Comparison of ENCODE assay signal across 10 cellular contexts in the genomic region with DNA sequence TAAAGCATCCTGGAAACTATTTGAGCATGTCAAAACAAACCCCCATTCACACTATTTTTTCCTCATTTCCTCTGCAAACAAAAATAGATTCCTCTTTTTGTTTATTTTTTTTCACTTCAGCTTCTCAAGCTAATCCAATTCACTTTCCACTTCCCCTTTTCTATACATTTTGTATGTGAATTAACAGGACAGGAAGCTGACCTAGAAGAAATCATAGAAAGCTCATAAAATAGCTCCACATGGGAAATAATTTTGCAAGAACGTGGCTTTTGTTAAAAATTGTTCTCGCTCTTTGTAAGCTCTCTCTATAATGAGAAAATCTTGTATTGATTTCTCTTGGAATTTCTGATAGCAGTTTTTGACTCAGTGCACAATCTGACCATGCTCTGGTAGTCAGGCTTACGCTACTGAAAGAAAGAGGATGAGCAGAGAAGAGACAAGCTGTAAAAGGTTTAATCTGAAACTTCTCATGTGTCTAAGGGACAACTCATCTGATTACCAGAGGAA.
DNase-seq lines count a peak whose midpoint lies in the region; ATAC-seq and TF ChIP-seq lines count a peak whose summit lies in the region.
"Had no signal": no experiment of that assay in that cellular context is flagged by ENCODE, and none has a peak within 500 bp of the region (broad histone marks: within the 10 kb centered on the region; RNA-seq: fewer than 3 reads in every experiment).

No MANE protein-coding gene starts in this region.

- H3K27me3 ChIP-seq in BLaER1 treated with 17β-estradiol and CSF1 and Interleukin-3, amounts not matched to agents 10 nM and 100 nM: no peaks in the 10 kb centered on the region
- no peaks in the 10 kb centered on the region for H3K27me3 ChIP-seq in uterus
- H3K27me3 ChIP-seq: hepatocyte had no signal

- peak overlapping the region; percentile 33 to 74 (median 62); a peak in 21 of 22 replicates for H3K9ac ChIP-seq in BLaER1 treated with 17β-estradiol and CSF1 and Interleukin-3, amounts not matched to agents 10 nM and 100 nM

- H3K9me3 ChIP-seq in BLaER1 treated with 17β-estradiol and CSF1 and Interleukin-3, amounts not matched to agents 10 nM and 100 nM (replicated peaks in 1 of 11): peaks cover 7 to 24% (median 12%) of the 10 kb centered on the region in 11 experiments; a peak in 16 of 22 replicates
- no peaks in the 10 kb centered on the region for H3K9me3 ChIP-seq in uterus
- H3K9me3 ChIP-seq: A549 had no signal

- no peaks in the 10 kb centered on the region for H4K20me1 ChIP-seq in BLaER1 treated with 17β-estradiol and CSF1 and Interleukin-3, amounts not matched to agents 10 nM and 100 nM

- peak overlapping the region; percentile 73 to 89 (median 83) for H3K4me2 ChIP-seq in BLaER1 treated with 17β-estradiol and CSF1 and Interleukin-3, amounts not matched to agents 10 nM and 100 nM
- H3K4me2 ChIP-seq: A549, hepatocyte had no signal

- DNase-seq in NOMO-1 treated with DMSO at 0.1 percent for 48 hours (lab: John Stamatoyannopoulos, UW; ENCODE audit: unreplicated experiment) (peak; percentile 98), cortex of kidney (lab: John Stamatoyannopoulos, UW) (no peak), uterus (no peak)
- DNase-seq in activated CD4-positive, alpha-beta T cell treated with anti-CD3 and anti-CD28 coated beads, Interleukin-2, amount 50 U/mL, for 4 hours: no peak

- peak overlapping the region; percentile 19 to 39 (median 32); a peak in 11 of 20 replicates for H3K4me3 ChIP-seq in BLaER1 treated with 17β-estradiol and CSF1 and Interleukin-3, amounts not matched to agents 10 nM and 100 nM
- H3K4me3 ChIP-seq in uterus: no peak overlapping the region
- H3K4me3 ChIP-seq: A549, hepatocyte had no signal

- intact Hi-C loops in uterus (cut with DNase I; ENCODE audit: low total_unique reads): no loop called here

- TF ChIP-seq POLR2A in uterus (IDR thresholded peaks at IDR 0.05): no peak

- peaks cover 46 to 74% (median 55%) of the 10 kb centered on the region in 10 experiments for H3K4me1 ChIP-seq in BLaER1 treated with 17β-estradiol and CSF1 and Interleukin-3, amounts not matched to agents 10 nM and 100 nM
- H3K4me1 ChIP-seq in uterus: no peaks in the 10 kb centered on the region
- H3K4me1 ChIP-seq: A549 had no signal

- ATAC-seq in GM19438 (IDR thresholded peaks at IDR 0.05; ENCODE audit: low read depth, unreplicated experiment): peak; percentile 73
- ATAC-seq in HG03025 (IDR thresholded peaks at IDR 0.05; ENCODE audit: low FRiP score, unreplicated experiment): peak; percentile 63
- no peak for ATAC-seq in SK-N-SH treated with all-trans-retinoic acid at 6 μM for 48 hours
- ATAC-seq: A549 had no signal

- H3K36me3 ChIP-seq in BLaER1 treated with 17β-estradiol and CSF1 and Interleukin-3, amounts not matched to agents 10 nM and 100 nM: no peaks in the 10 kb centered on the region
- H3K36me3 ChIP-seq in uterus: no peaks in the 10 kb centered on the region

- H3K27ac ChIP-seq in BLaER1 treated with 17β-estradiol and CSF1 and Interleukin-3, amounts not matched to agents 10 nM and 100 nM: peak overlapping the region; percentile 63 to 85 (median 80); a peak in 21 of 22 replicates
- no peak overlapping the region for H3K27ac ChIP-seq in uterus
- H3K27ac ChIP-seq: A549, hepatocyte had no signal

- no peak for TF ChIP-seq CTCF in uterus (IDR thresholded peaks at IDR 0.05)

TF ChIP-seq in SK-N-SH treated with all-trans-retinoic acid at 6 μM for 48 hours, 23 proteins besides CTCF, POLR2A, EP300 and RAD21:
- no peak for TF ChIP-seq OSR1 (CRISPR knock-in tag; IDR thresholded peaks at IDR 0.05)
- TF ChIP-seq, protein P1, sequence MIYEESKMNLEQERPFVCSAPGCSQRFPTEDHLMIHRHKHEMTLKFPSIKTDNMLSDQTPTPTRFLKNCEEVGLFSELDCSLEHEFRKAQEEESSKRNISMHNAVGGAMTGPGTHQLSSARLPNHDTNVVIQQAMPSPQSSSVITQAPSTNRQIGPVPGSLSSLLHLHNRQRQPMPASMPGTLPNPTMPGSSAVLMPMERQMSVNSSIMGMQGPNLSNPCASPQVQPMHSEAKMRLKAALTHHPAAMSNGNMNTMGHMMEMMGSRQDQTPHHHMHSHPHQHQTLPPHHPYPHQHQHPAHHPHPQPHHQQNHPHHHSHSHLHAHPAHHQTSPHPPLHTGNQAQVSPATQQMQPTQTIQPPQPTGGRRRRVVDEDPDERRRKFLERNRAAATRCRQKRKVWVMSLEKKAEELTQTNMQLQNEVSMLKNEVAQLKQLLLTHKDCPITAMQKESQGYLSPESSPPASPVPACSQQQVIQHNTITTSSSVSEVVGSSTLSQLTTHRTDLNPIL (CRISPR knock-in tag; IDR thresholded peaks at IDR 0.05; ENCODE audit: low read depth): no peak
- TF ChIP-seq ESRRG (CRISPR knock-in tag; IDR thresholded peaks at IDR 0.05): no peak
- TF ChIP-seq ISL1 (CRISPR knock-in tag; IDR thresholded peaks at IDR 0.05): no peak
- no peak for TF ChIP-seq ZNF565 (CRISPR knock-in tag; conservative IDR thresholded peaks at IDR 0.05; ENCODE audit: low read depth)
- TF ChIP-seq ZFP3 (CRISPR knock-in tag; IDR thresholded peaks at IDR 0.05): no peak
- TF ChIP-seq SNAI2 (CRISPR knock-in tag; IDR thresholded peaks at IDR 0.05): no peak
TF ChIP-seq in SK-N-SH treated with all-trans-retinoic acid at 6 μM for 48 hours: peak in this region for 0.

Comparison
In these comparisons a context has a peak if more than half of its experiments do, and no peak if none do; other contexts are left out.
1. H3K27ac ChIP-seq: peak in BLaER1 treated with 17β-estradiol and CSF1 and Interleukin-3, amounts not matched to agents 10 nM and 100 nM (11 of 11); none in uterus (0 of 2).
2. H3K4me3 ChIP-seq: peak in BLaER1 treated with 17β-estradiol and CSF1 and Interleukin-3, amounts not matched to agents 10 nM and 100 nM (10 of 10); none in uterus (0 of 2).